ENCODE assay signal across 9 cellular contexts in genomic region chr11:65026810-65027209, GRCh38. TPM values are rescaled to one million over a fixed set of nuclear protein-coding genes. Genes with fewer than 3 reads are reported as not detected.
DNase-seq lines count a peak whose midpoint lies in the region; ATAC-seq and TF ChIP-seq lines count a peak whose summit lies in the region.
"Had no signal": no experiment of that assay in that cellular context is flagged by ENCODE, and none has a peak within 500 bp of the region (broad histone marks: within the 10 kb centered on the region; RNA-seq: fewer than 3 reads in every experiment).

No MANE protein-coding gene starts in this region.

- peaks cover 20 to 24% (median 21%) of the 10 kb centered on the region in 3 donors for H3K4me1 Mint-ChIP-seq in CD8-positive, alpha-beta memory T cell

- H3K9me3 Mint-ChIP-seq in CD8-positive, alpha-beta memory T cell: no peaks in the 10 kb centered on the region

- CTCF ChIA-PET in CD8-positive, alpha-beta memory T cell (lab: Charles Lee): interaction anchor here (1.2 to 2.4 kb wide), 5 partner anchors 12 to 59 kb away, joined by 3 to 11 read pairs (median 4); partner anchors contain the start of gene ARL2
- CTCF ChIA-PET in Panc1 (lab: Charles Lee): interaction anchor here (0.6 to 1.0 kb wide), 4 partner anchors 29 to 131 kb away, joined by 3 to 8 read pairs (median 4); no protein-coding TSS in a partner anchor

- ATAC-seq in Panc1 (peak; percentile 14), GM21576 (IDR thresholded peaks at IDR 0.05; ENCODE audit: unreplicated experiment) (no peak)

- TF ChIP-seq EP300 in ovary (IDR thresholded peaks at IDR 0.05): no peak

- peaks cover 17% of the 10 kb centered on the region for H3K4me1 ChIP-seq in CD8-positive, alpha-beta memory T cell (ENCODE audit: insufficient read depth, low read length)
- H3K4me1 ChIP-seq in Panc1 (ENCODE audit: control insufficient read depth, insufficient read depth, low read length): peaks cover 3% of the 10 kb centered on the region
- peaks cover 2% of the 10 kb centered on the region for H3K4me1 ChIP-seq in ovary (ENCODE audit: insufficient read depth)

- peaks cover under 1% of the 10 kb centered on the region for H3K36me3 ChIP-seq in CD8-positive, alpha-beta memory T cell (ENCODE audit: insufficient read depth, low read length)
- H3K36me3 ChIP-seq in Panc1 (ENCODE audit: control insufficient read depth, insufficient read depth, low read length) (no peaks in the 10 kb centered on the region), ovary (no peaks in the 10 kb centered on the region)

- 49 to 55% (median 55%) methylated on average over 10 of the region's 10 CpGs for WGBS in ovary, 3 donors

- H3K27me3 Mint-ChIP-seq in CD8-positive, alpha-beta memory T cell: no peaks in the 10 kb centered on the region

- peak overlapping the region; percentile 53 to 90 (median 79) for H3K4me3 Mint-ChIP-seq in CD8-positive, alpha-beta memory T cell

- no TSS peak for BruUV-seq in Panc1 (replicated peaks; lab: Mats Ljungman, UMichigan)

- in situ Hi-C loops in Panc1 (cut with HindIII; ENCODE audit: low pct_unique_long_range_greater_than_20kb, low sequenced_read_pairs): no loop called here

- TF ChIP-seq POLR2A in ovary (IDR thresholded peaks at IDR 0.05): no peak

- intact Hi-C loops in Panc1 (cut with micrococcal nuclease; ENCODE audit: unreplicated experiment): loop anchor here (10.0 kb wide), 1 partner anchor 182 kb away; the partner anchor contains the start of gene CDC42BPG
- intact Hi-C loops in ovary (cut with DNase I): loop anchor here in 1 of 4 donors (5.0 kb wide), 1 partner anchor 70 kb away; the partner anchor contains the start of gene VPS51

- POLR2A ChIA-PET in CD8-positive, alpha-beta memory T cell (lab: Charles Lee): interaction anchor here (0.5 to 3.0 kb wide), 3 partner anchors 13 to 530 kb away, joined by 3 to 14 read pairs (median 3); partner anchors contain the start of gene SAC3D1
- POLR2A ChIA-PET in Panc1 (lab: Charles Lee): interaction anchor here (0.5 kb wide), 1 partner anchor 26 kb away, joined by 5 read pairs; no protein-coding TSS in a partner anchor

- no peaks in the 10 kb centered on the region for H3K27me3 ChIP-seq in CD8-positive, alpha-beta memory T cell (ENCODE audit: insufficient read depth, low read length, poor library complexity, severe bottlenecking)
- no peaks in the 10 kb centered on the region for H3K27me3 ChIP-seq in Panc1 (ENCODE audit: control insufficient read depth, insufficient read depth, low read length)
- H3K27me3 ChIP-seq in ovary: no peaks in the 10 kb centered on the region

- TF ChIP-seq CTCF in Panc1 (IDR thresholded peaks at IDR 0.05): no peak
- TF ChIP-seq CTCF in epithelial cell of esophagus (IDR thresholded peaks at IDR 0.05; ENCODE audit: insufficient read depth, low read depth, low read length, missing control alignments): no peak
- no peak for TF ChIP-seq CTCF in ovary (IDR thresholded peaks at IDR 0.05)

- no peak for DNase-seq in CD8-positive, alpha-beta memory T cell
- no peak for DNase-seq in Panc1 (ENCODE audit: low read depth, low spot score)
- peak; percentile 69 for DNase-seq in epithelial cell of esophagus (ENCODE audit: low read depth)
- DNase-seq in ovary: no peak
- DNase-seq in NOMO-1 treated with DMSO at 0.1 percent for 48 hours (lab: John Stamatoyannopoulos, UW; ENCODE audit: unreplicated experiment): no peak
- no peak for DNase-seq in SW480 (ENCODE audit: low spot score)
- DNase-seq in T1000 (lab: John Stamatoyannopoulos, UW): no peak

- H3K36me3 Mint-ChIP-seq in CD8-positive, alpha-beta memory T cell: peaks cover 0 to 11% (median 2%) of the 10 kb centered on the region in 3 donors

- no peaks in the 10 kb centered on the region for H3K9me3 ChIP-seq in CD8-positive, alpha-beta memory T cell (ENCODE audit: low read length)
- no peaks in the 10 kb centered on the region for H3K9me3 ChIP-seq in Panc1 (ENCODE audit: control insufficient read depth, insufficient read depth, low read depth, low read length)
- H3K9me3 ChIP-seq in ovary: no peaks in the 10 kb centered on the region

- H3K27ac ChIP-seq in CD8-positive, alpha-beta memory T cell (ENCODE audit: low read depth, low read length): peak overlapping the region; percentile 52
- peak overlapping the region; percentile 91 for H3K27ac ChIP-seq in Panc1 (ENCODE audit: low read length)
- H3K27ac ChIP-seq in ovary: peak overlapping the region; percentile 56 to 77

- peak overlapping the region; percentile 51 for H3K4me3 ChIP-seq in CD8-positive, alpha-beta memory T cell (ENCODE audit: low read length)
- H3K4me3 ChIP-seq in Panc1 (ENCODE audit: low read depth in 2 of 2, low read length in 2 of 2): peak overlapping the region; percentile 56 to 60
- H3K4me3 ChIP-seq in epithelial cell of esophagus (ENCODE audit: low read length): peak overlapping the region; percentile 65
- peak overlapping the region; percentile 77 for H3K4me3 ChIP-seq in ovary

- H3K27ac Mint-ChIP-seq in CD8-positive, alpha-beta memory T cell: peak overlapping the region; percentile 81 to 96 (median 92)

RNA-seq across cellular contexts. Expression of gene SNX15, which starts 0.4 kb away (rescaled TPM):
- total RNA-seq in CD8-positive, alpha-beta memory T cell: 10 to 100 TPM; 18.3 to 21.6 TPM
- 16.4 TPM for polyA plus RNA-seq in CD8-positive, alpha-beta memory T cell
- total RNA-seq in Panc1 (2021; ENCODE audit: unreplicated experiment): 51.5 TPM
- 72.5 TPM for polyA plus RNA-seq in Panc1 (2012; ENCODE audit: insufficient read length)
- total RNA-seq in ovary: 10 to 100 TPM; 10.2 to 30.5 (median 19.9) TPM
- polyA plus RNA-seq in ovary: 10 to 100 TPM; 15.0 to 23.8 TPM

RNA-seq across cellular contexts. Expression of gene ARL2, which starts 12.8 kb away (rescaled TPM):
- total RNA-seq in CD8-positive, alpha-beta memory T cell: 100 to 1,000 TPM; 125 TPM
- 99.7 TPM for polyA plus RNA-seq in CD8-positive, alpha-beta memory T cell
- total RNA-seq in Panc1 (2021; ENCODE audit: unreplicated experiment): 177 TPM
- 394 TPM for polyA plus RNA-seq in Panc1 (2012; ENCODE audit: insufficient read length)
- total RNA-seq in ovary: 100 to 1,000 TPM in 4 of 7 donors, 10 to 100 TPM in 3; 77.3 to 147 (median 101) TPM
- 10 to 100 TPM; 60.9 to 86.3 TPM for polyA plus RNA-seq in ovary

RNA-seq across cellular contexts. Expression of gene SAC3D1, which starts 14.2 kb away (rescaled TPM):
- 10 to 100 TPM; 24.8 to 27.1 TPM for total RNA-seq in CD8-positive, alpha-beta memory T cell
- 12.0 TPM for polyA plus RNA-seq in CD8-positive, alpha-beta memory T cell
- total RNA-seq in Panc1 (2021; ENCODE audit: unreplicated experiment) (55.6 TPM), ovary (10 to 100 TPM in 2 of 7 donors, 1 to 10 TPM in 5; 7.3 to 11.6 (median 8.5) TPM)
- 69.7 TPM for polyA plus RNA-seq in Panc1 (2012; ENCODE audit: insufficient read length)
- 1 to 10 TPM; 1.1 to 7.6 TPM for polyA plus RNA-seq in ovary

RNA-seq across cellular contexts. Expression of gene BATF2, which starts 30.0 kb away (rescaled TPM):
- total RNA-seq in CD8-positive, alpha-beta memory T cell: under 1 TPM in 1 of 2 experiments, not detected in 1; 0.11 TPM
- polyA plus RNA-seq in CD8-positive, alpha-beta memory T cell: not detected
- total RNA-seq in Panc1 (2021; ENCODE audit: unreplicated experiment) (1.6 TPM), ovary (1 to 10 TPM; 1.4 to 3.4 (median 2.3) TPM)
- polyA plus RNA-seq in Panc1 (2012; ENCODE audit: insufficient read length): 3.7 TPM
- polyA plus RNA-seq in ovary: 1 to 10 TPM; 1.5 to 2.8 TPM
- total RNA-seq: activated CD8-positive, alpha-beta memory T cell treated with anti-CD3 and anti-CD28 coated beads for 36 hours had no signal

RNA-seq across cellular contexts. Expression of gene NAALADL1, which starts 31.5 kb away (rescaled TPM):
- total RNA-seq in CD8-positive, alpha-beta memory T cell: 10 to 100 TPM; 10.8 to 13.3 TPM
- 17.0 TPM for polyA plus RNA-seq in CD8-positive, alpha-beta memory T cell
- 0.23 TPM for total RNA-seq in Panc1 (2021; ENCODE audit: unreplicated experiment)
- polyA plus RNA-seq in Panc1 (2012; ENCODE audit: insufficient read length): not detected
- total RNA-seq in ovary: 10 to 100 TPM; 12.1 to 33.7 (median 17.6) TPM
- 10 to 100 TPM in 1 of 2 donors, 1 to 10 TPM in 1; 7.1 to 33.2 TPM for polyA plus RNA-seq in ovary
